In the genomic region with DNA sequence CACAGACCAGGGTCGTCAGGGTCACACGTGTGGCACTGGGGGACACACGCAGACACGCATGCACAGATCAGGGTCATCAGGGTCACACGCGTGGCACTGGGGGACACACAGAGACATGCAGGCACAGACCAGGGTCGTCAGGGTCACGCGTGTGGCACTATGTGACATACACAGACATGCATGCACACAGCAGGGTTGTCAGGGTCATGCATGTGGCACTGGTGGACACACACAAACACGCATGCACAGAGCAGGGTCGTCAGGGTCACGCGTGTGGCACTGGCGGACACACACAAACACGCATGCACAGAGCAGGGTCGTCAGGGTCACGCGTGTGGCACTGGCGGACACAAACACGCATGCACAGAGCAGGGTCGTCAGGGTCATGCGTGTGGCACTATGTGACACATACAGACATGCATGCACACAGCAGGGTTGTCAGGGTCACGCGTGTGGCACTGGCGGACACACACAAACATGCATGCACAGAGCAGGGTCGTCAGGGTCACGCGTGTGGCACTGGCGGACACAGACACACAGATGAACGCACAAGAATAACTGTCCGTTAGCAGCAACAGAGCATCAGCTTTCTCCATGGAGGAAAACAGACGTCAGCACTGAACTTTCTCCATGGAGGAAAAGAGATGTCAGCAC, we compare ENCODE assay signal across 24 cellular contexts. TPM values are rescaled to one million over a fixed set of nuclear protein-coding genes. Genes with fewer than 3 reads are reported as not detected.
DNase-seq lines count a peak whose midpoint lies in the region; ATAC-seq and TF ChIP-seq lines count a peak whose summit lies in the region.
"Had no signal": no experiment of that assay in that cellular context is flagged by ENCODE, and none has a peak within 500 bp of the region (broad histone marks: within the 10 kb centered on the region; RNA-seq: fewer than 3 reads in every experiment).

No MANE protein-coding gene starts in this region.

- H3K9me3 Mint-ChIP-seq in CD4-positive, CD25-positive, alpha-beta regulatory T cell, result no peaks in the 10 kb centered on the region
- no peaks in the 10 kb centered on the region for H3K9me3 Mint-ChIP-seq in activated CD4-positive, alpha-beta T cell treated with anti-CD3 and anti-CD28 coated beads, Interleukin-2, amount 10 ng/mL, durations not matched to agents 7 days and 5 days
- H3K9me3 Mint-ChIP-seq: stimulated activated effector memory CD8-positive, alpha-beta T cell treated with anti-CD3 and anti-CD28 coated beads, Interleukin-12 subunit alpha, Interleukin-12 subunit beta, amount 100 ng/mL, for 72 hours had no signal

- no peak for TF ChIP-seq POLR2A in sigmoid colon (IDR thresholded peaks at IDR 0.05)

- POLR2A ChIA-PET in activated CD4-positive, alpha-beta T cell treated with anti-CD3 and anti-CD28 coated beads, Interleukin-2, amount 10 ng/mL, durations not matched to agents 7 days and 5 days (lab: Charles Lee), result no interaction called here

- DNase-seq in CD4-positive, CD25-positive, alpha-beta regulatory T cell, result no peak
- DNase-seq in mesenteric fat pad (ENCODE audit: low spot score) (peak; percentile 51), sigmoid colon (peak; percentile 65), RKO (ENCODE audit: low spot score) (no peak)
- no peak for DNase-seq in activated CD4-positive, alpha-beta T cell treated with anti-CD3 and anti-CD28 coated beads, Interleukin-2, amount 10 ng/mL, durations not matched to agents 7 days and 5 days
- DNase-seq: ACHN; activated CD4-positive, alpha-beta T cell treated with anti-CD3 and anti-CD28 coated beads, Interleukin-2, amount 50 U/mL, for 48 hours; activated CD4-positive, CD25-positive, alpha-beta regulatory T cell; activated CD8-positive, alpha-beta memory T cell treated with anti-CD3 and anti-CD28 coated beads, Interleukin-2, amount 50 U/mL, for 4 hours; Calu3; effector CD4-positive, alpha-beta T cell; left ventricle myocardium superior; midbrain; NCI-H1436; NCI-H774; pancreas; SJCRH30; stimulated activated CD4-positive, alpha-beta T cell treated with anti-CD3 and anti-CD28 coated beads, Interleukin-4, amount 100 ng/mL, for 24 hours had no signal

- H3K27ac Mint-ChIP-seq in CD4-positive, CD25-positive, alpha-beta regulatory T cell, result peak overlapping the region in 2 of 3 donors; percentile 36 to 90
- H3K27ac Mint-ChIP-seq in activated CD4-positive, alpha-beta T cell treated with anti-CD3 and anti-CD28 coated beads, Interleukin-2, amount 10 ng/mL, durations not matched to agents 7 days and 5 days, result no peak overlapping the region
- H3K27ac Mint-ChIP-seq: stimulated activated effector memory CD8-positive, alpha-beta T cell treated with anti-CD3 and anti-CD28 coated beads, Interleukin-12 subunit alpha, Interleukin-12 subunit beta, amount 100 ng/mL, for 72 hours had no signal

- TF ChIP-seq CTCF in sigmoid colon (IDR thresholded peaks at IDR 0.05), result no peak

- TF ChIP-seq EP300 in sigmoid colon (IDR thresholded peaks at IDR 0.05), result no peak

- no peak for ATAC-seq in CD4-positive, CD25-positive, alpha-beta regulatory T cell (ENCODE audit: low read depth in 2 of 2)
- no peak for ATAC-seq in esophagus mucosa
- ATAC-seq: left ventricle myocardium superior; pancreas; stimulated activated effector memory CD8-positive, alpha-beta T cell treated with anti-CD3 and anti-CD28 coated beads, Interleukin-12 subunit alpha, Interleukin-12 subunit beta, amount 100 ng/mL, for 72 hours had no signal

- H3K4me3 Mint-ChIP-seq in CD4-positive, CD25-positive, alpha-beta regulatory T cell, result peak overlapping the region in 1 of 4 donors; percentile 21
- no peak overlapping the region for H3K4me3 Mint-ChIP-seq in activated CD4-positive, alpha-beta T cell treated with anti-CD3 and anti-CD28 coated beads, Interleukin-2, amount 10 ng/mL, durations not matched to agents 7 days and 5 days
- H3K4me3 Mint-ChIP-seq: stimulated activated effector memory CD8-positive, alpha-beta T cell treated with anti-CD3 and anti-CD28 coated beads, Interleukin-12 subunit alpha, Interleukin-12 subunit beta, amount 100 ng/mL, for 72 hours had no signal

- H3K36me3 ChIP-seq in CD4-positive, CD25-positive, alpha-beta regulatory T cell (ENCODE audit: control insufficient read depth, insufficient read depth, low read length), result no peaks in the 10 kb centered on the region
- H3K36me3 ChIP-seq in KOPT-K1 (ENCODE audit: insufficient read depth, low read length), result peaks cover 36% of the 10 kb centered on the region
- H3K36me3 ChIP-seq in sigmoid colon, result no peaks in the 10 kb centered on the region
- H3K36me3 ChIP-seq: pancreas, SJCRH30 had no signal

- H3K27me3 Mint-ChIP-seq in CD4-positive, CD25-positive, alpha-beta regulatory T cell, result no peaks in the 10 kb centered on the region
- H3K27me3 Mint-ChIP-seq in activated CD4-positive, alpha-beta T cell treated with anti-CD3 and anti-CD28 coated beads, Interleukin-2, amount 10 ng/mL, durations not matched to agents 7 days and 5 days, result no peaks in the 10 kb centered on the region

- peaks cover 10% of the 10 kb centered on the region for H3K36me3 Mint-ChIP-seq in CD4-positive, CD25-positive, alpha-beta regulatory T cell
- H3K36me3 Mint-ChIP-seq in activated CD4-positive, alpha-beta T cell treated with anti-CD3 and anti-CD28 coated beads, Interleukin-2, amount 10 ng/mL, durations not matched to agents 7 days and 5 days (ENCODE audit: low read depth), result peaks cover 13% of the 10 kb centered on the region

- no peaks in the 10 kb centered on the region for H3K27me3 ChIP-seq in CD4-positive, CD25-positive, alpha-beta regulatory T cell (ENCODE audit: control insufficient read depth, insufficient read depth, low read length)
- no peaks in the 10 kb centered on the region for H3K27me3 ChIP-seq in sigmoid colon
- H3K27me3 ChIP-seq: pancreas, right atrium auricular region, SJCRH30 had no signal

- H3K9me3 ChIP-seq in CD4-positive, CD25-positive, alpha-beta regulatory T cell (ENCODE audit: control insufficient read depth in 2 of 2, low read length in 2 of 2), result no peaks in the 10 kb centered on the region
- no peaks in the 10 kb centered on the region for H3K9me3 ChIP-seq in KOPT-K1 (ENCODE audit: insufficient read depth, low read length, poor library complexity, severe bottlenecking)
- no peaks in the 10 kb centered on the region for H3K9me3 ChIP-seq in sigmoid colon
- H3K9me3 ChIP-seq: pancreas, right atrium auricular region, SJCRH30 had no signal

- CTCF ChIA-PET in activated CD4-positive, alpha-beta T cell treated with anti-CD3 and anti-CD28 coated beads, Interleukin-2, amount 10 ng/mL, durations not matched to agents 7 days and 5 days (lab: Charles Lee), result no interaction called here

- no peak overlapping the region for H3K4me3 ChIP-seq in CD4-positive, CD25-positive, alpha-beta regulatory T cell (ENCODE audit: low read depth, low read length)
- H3K4me3 ChIP-seq in sigmoid colon, result no peak overlapping the region
- H3K4me3 ChIP-seq: pancreas, right atrium auricular region, SJCRH30 had no signal

- intact Hi-C loops in sigmoid colon (cut with DNase I), result no loop called here

- WGBS in sigmoid colon, 2 donors, result 94 to 97% methylated on average over 32 of the region's 32 CpGs

- H3K27ac ChIP-seq in CD4-positive, CD25-positive, alpha-beta regulatory T cell (ENCODE audit: insufficient read depth, low read length, poor library complexity, severe bottlenecking), result no peak overlapping the region
- peak overlapping the region; percentile 20 for H3K27ac ChIP-seq in KOPT-K1 (ENCODE audit: low read depth, low read length, poor library complexity, severe bottlenecking)
- peak overlapping the region in 3 of 4 donors; percentile 96 to 97 (median 96) for H3K27ac ChIP-seq in sigmoid colon
- H3K27ac ChIP-seq: epithelial cell of prostate, KMS-11, pancreas, right atrium auricular region, SJCRH30 had no signal

- H3K4me1 Mint-ChIP-seq in CD4-positive, CD25-positive, alpha-beta regulatory T cell, result peaks cover 18 to 37% (median 27%) of the 10 kb centered on the region in 4 donors
- H3K4me1 Mint-ChIP-seq in activated CD4-positive, alpha-beta T cell treated with anti-CD3 and anti-CD28 coated beads, Interleukin-2, amount 10 ng/mL, durations not matched to agents 7 days and 5 days, result peaks cover 27% of the 10 kb centered on the region

- peaks cover 31% of the 10 kb centered on the region for H3K4me1 ChIP-seq in CD4-positive, CD25-positive, alpha-beta regulatory T cell (ENCODE audit: control insufficient read depth, insufficient read depth, low read length, poor library complexity, severe bottlenecking)
- H3K4me1 ChIP-seq in sigmoid colon, result peaks cover 0 to 87% (median 66%) of the 10 kb centered on the region in 4 donors
- H3K4me1 ChIP-seq: pancreas, right atrium auricular region had no signal

RNA-seq across cellular contexts. Expression of a gene that starts 34.9 kb away (rescaled TPM):
- 118 TPM for total RNA-seq in CD4-positive, CD25-positive, alpha-beta regulatory T cell
- polyA plus RNA-seq in CD4-positive, CD25-positive, alpha-beta regulatory T cell, result 1 to 10 TPM; 6.5 to 9.0 (median 7.9) TPM
- 44.9 TPM for total RNA-seq in mesenteric fat pad
- 100 to 1,000 TPM in 3 of 4 donors, 10 to 100 TPM in 1; 77.0 to 196 (median 139) TPM for total RNA-seq in sigmoid colon
- 10 to 100 TPM in 1 of 3 donors, 1 to 10 TPM in 2; 1.8 to 16.4 (median 3.0) TPM for polyA plus RNA-seq in sigmoid colon
- 10 to 100 TPM; 57.1 to 68.4 TPM for total RNA-seq in activated CD4-positive, alpha-beta T cell treated with anti-CD3 and anti-CD28 coated beads, Interleukin-2, amount 10 ng/mL, durations not matched to agents 7 days and 5 days
- total RNA-seq in esophagus mucosa, result 33.9 TPM

Comparison
In these comparisons a context has a peak if more than half of its experiments do, and no peak if none do; other contexts are left out.
1. DNase-seq: peak in mesenteric fat pad (single experiment) and sigmoid colon (single experiment); none in CD4-positive, CD25-positive, alpha-beta regulatory T cell (0 of 3), RKO (single experiment) and activated CD4-positive, alpha-beta T cell treated with anti-CD3 and anti-CD28 coated beads, Interleukin-2, amount 10 ng/mL, durations not matched to agents 7 days and 5 days (single experiment).